Comparison of ENCODE assay signal across 7 cellular contexts in genomic region chr17:7579839-7580630, GRCh38. TPM values are rescaled to one million over a fixed set of nuclear protein-coding genes. Genes with fewer than 3 reads are reported as not detected.
DNase-seq lines count a peak whose midpoint lies in the region; ATAC-seq and TF ChIP-seq lines count a peak whose summit lies in the region.

No MANE protein-coding gene starts in this region.

- H4K20me1 ChIP-seq in fibroblast of lung (ENCODE audit: control insufficient read depth, extremely low read depth, insufficient read depth, low read length) = peaks cover 6% of the 10 kb centered on the region

- no peak overlapping the region for H3K4me3 ChIP-seq in H7 (ENCODE audit: insufficient read depth, low read depth, low read length)
- peak overlapping the region in 2 of 4 experiments; percentile 9 to 46 for H3K4me3 ChIP-seq in fibroblast of lung (replicated peaks in 1 of 4; ENCODE audit: control extremely low read depth in 1 of 4, insufficient read depth in 1 of 4, low read depth in 3 of 4, low read length in 4 of 4)

- TF ChIP-seq CTCF in fibroblast of lung (conservative IDR thresholded peaks at IDR 0.05 in 1 of 2, IDR thresholded peaks at IDR 0.05 in 1 of 2; ENCODE audit: low read depth in 1 of 2, low read length in 2 of 2) = no peak

- peak overlapping the region; percentile 84 for H3K27ac ChIP-seq in fibroblast of lung (ENCODE audit: insufficient read depth, low read length)

- ATAC-seq in SK-N-SH treated with all-trans-retinoic acid at 6 μM for 48 hours (peak; percentile 2), HG03457 (IDR thresholded peaks at IDR 0.05; ENCODE audit: unreplicated experiment) (no peak)

- H3K9ac ChIP-seq in fibroblast of lung (ENCODE audit: insufficient read depth, low read length) = no peak overlapping the region

- peaks cover 61% of the 10 kb centered on the region for H3K79me2 ChIP-seq in fibroblast of lung (ENCODE audit: control insufficient read depth, insufficient read depth, low read length)

- peaks cover 34% of the 10 kb centered on the region for H3K36me3 ChIP-seq in H7 (replicated peaks; ENCODE audit: control insufficient read depth, insufficient read depth, low read length)
- H3K36me3 ChIP-seq in fibroblast of lung (ENCODE audit: control insufficient read depth, insufficient read depth, low read length) = peaks cover 37% of the 10 kb centered on the region

- H2AFZ ChIP-seq in fibroblast of lung (ENCODE audit: low read length) = no peak overlapping the region

- H3K27me3 ChIP-seq in H7 (ENCODE audit: control insufficient read depth, insufficient read depth, low read length) (no peaks in the 10 kb centered on the region), fibroblast of lung (ENCODE audit: control insufficient read depth, insufficient read depth, low read length) (no peaks in the 10 kb centered on the region)

- no peaks in the 10 kb centered on the region for H3K9me3 ChIP-seq in fibroblast of lung (ENCODE audit: control insufficient read depth, insufficient read depth, low read depth, low read length)

- peak overlapping the region; percentile 28 for H3K4me2 ChIP-seq in fibroblast of lung (ENCODE audit: extremely low read depth, insufficient read depth, low read length)

- peaks cover 41% of the 10 kb centered on the region for H3K4me1 ChIP-seq in fibroblast of lung (ENCODE audit: control insufficient read depth, extremely low read depth, insufficient read depth, low read length)

- peak; percentile 44 for DNase-seq in H7
- no peak for DNase-seq in fibroblast of lung (ENCODE audit: low read depth in 2 of 2)
- peak; percentile 43 for DNase-seq in stimulated activated CD4-positive, alpha-beta T cell treated with anti-CD3 and anti-CD28 coated beads, Interleukin-4, amount 100 ng/mL, for 24 hours
- no peak for DNase-seq in NCI-H748 treated with DMSO at 0.1 percent for 48 hours (lab: John Stamatoyannopoulos, UW)
- DNase-seq in NCI-H526 (lab: John Stamatoyannopoulos, UW) = no peak

TF ChIP-seq in SK-N-SH treated with all-trans-retinoic acid at 6 μM for 48 hours, 23 proteins besides CTCF, POLR2A, EP300 and RAD21:
- TF ChIP-seq TSHZ2 (CRISPR knock-in tag; IDR thresholded peaks at IDR 0.05) = no peak
- TF ChIP-seq ZFP3 (CRISPR knock-in tag; IDR thresholded peaks at IDR 0.05) = no peak
- TF ChIP-seq, protein P1, sequence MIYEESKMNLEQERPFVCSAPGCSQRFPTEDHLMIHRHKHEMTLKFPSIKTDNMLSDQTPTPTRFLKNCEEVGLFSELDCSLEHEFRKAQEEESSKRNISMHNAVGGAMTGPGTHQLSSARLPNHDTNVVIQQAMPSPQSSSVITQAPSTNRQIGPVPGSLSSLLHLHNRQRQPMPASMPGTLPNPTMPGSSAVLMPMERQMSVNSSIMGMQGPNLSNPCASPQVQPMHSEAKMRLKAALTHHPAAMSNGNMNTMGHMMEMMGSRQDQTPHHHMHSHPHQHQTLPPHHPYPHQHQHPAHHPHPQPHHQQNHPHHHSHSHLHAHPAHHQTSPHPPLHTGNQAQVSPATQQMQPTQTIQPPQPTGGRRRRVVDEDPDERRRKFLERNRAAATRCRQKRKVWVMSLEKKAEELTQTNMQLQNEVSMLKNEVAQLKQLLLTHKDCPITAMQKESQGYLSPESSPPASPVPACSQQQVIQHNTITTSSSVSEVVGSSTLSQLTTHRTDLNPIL (CRISPR knock-in tag; IDR thresholded peaks at IDR 0.05; ENCODE audit: low read depth) = no peak

RNA-seq across cellular contexts. Expression of gene CD68, which starts 0.6 kb away (rescaled TPM):
- total RNA-seq in H7 (2014; rRNA removed; shearing (Covaris generic)) = 0.22 and 0.55 TPM in 2 replicates
- total RNA-seq in fibroblast of lung = 16.2 and 29.4 TPM in 2 replicates
- 90.4 and 250 TPM in 2 replicates for polyA plus RNA-seq in fibroblast of lung
- 82.0 and 162 TPM in 2 replicates for polyA plus RNA-seq in fibroblast of lung (2012)
- 178 and 296 TPM in 2 replicates for polyA minus RNA-seq in fibroblast of lung (ENCODE audit: low replicate concordance)

RNA-seq across cellular contexts. Expression of gene MPDU1, which starts 3.6 kb away (rescaled TPM):
- total RNA-seq in H7 (2014; rRNA removed; shearing (Covaris generic)) = 111 and 146 TPM in 2 replicates
- 29.5 and 51.9 TPM in 2 replicates for total RNA-seq in fibroblast of lung
- 107 and 172 TPM in 2 replicates for polyA plus RNA-seq in fibroblast of lung
- polyA plus RNA-seq in fibroblast of lung (2012) = 69.8 and 100 TPM in 2 replicates
- polyA minus RNA-seq in fibroblast of lung (ENCODE audit: low replicate concordance) = 214 and 261 TPM in 2 replicates

RNA-seq across cellular contexts. Expression of gene SOX15, which starts 9.9 kb away (rescaled TPM):
- 33.8 and 44.0 TPM in 2 replicates for total RNA-seq in H7 (2014; rRNA removed; shearing (Covaris generic))
- under 0.01 and 0.50 TPM in 2 replicates for total RNA-seq in fibroblast of lung
- 0.36 and 0.78 TPM in 2 replicates for polyA plus RNA-seq in fibroblast of lung
- polyA plus RNA-seq in fibroblast of lung (2012) = 0.64 and 3.4 TPM in 2 replicates
- 2.5 TPM in 1 of 2 replicates, not detected in the other for polyA minus RNA-seq in fibroblast of lung (ENCODE audit: low replicate concordance)

RNA-seq across cellular contexts. Expression of gene SENP3, which starts 18.3 kb away (rescaled TPM):
- 137 and 203 TPM in 2 replicates for total RNA-seq in H7 (2014; rRNA removed; shearing (Covaris generic))
- 65.5 and 66.2 TPM in 2 replicates for total RNA-seq in fibroblast of lung
- polyA plus RNA-seq in fibroblast of lung = 67.6 and 118 TPM in 2 replicates
- polyA plus RNA-seq in fibroblast of lung (2012) = 35.6 and 48.8 TPM in 2 replicates
- 76.0 and 122 TPM in 2 replicates for polyA minus RNA-seq in fibroblast of lung (ENCODE audit: low replicate concordance)

RNA-seq across cellular contexts. Expression of gene TNFSF13, which starts 21.5 kb away (rescaled TPM):
- 0.94 and 1.7 TPM in 2 replicates for total RNA-seq in H7 (2014; rRNA removed; shearing (Covaris generic))
- 1.5 and 2.0 TPM in 2 replicates for total RNA-seq in fibroblast of lung
- 2.5 and 2.8 TPM in 2 replicates for polyA plus RNA-seq in fibroblast of lung
- polyA plus RNA-seq in fibroblast of lung (2012) = 2.7 and 3.6 TPM in 2 replicates
- 1.3 and 7.3 TPM in 2 replicates for polyA minus RNA-seq in fibroblast of lung (ENCODE audit: low replicate concordance)

Comparison
In these comparisons a context has a peak if more than half of its experiments do, and no peak if none do; other contexts are left out.
1. DNase-seq: peak in H7 (single experiment) and stimulated activated CD4-positive, alpha-beta T cell treated with anti-CD3 and anti-CD28 coated beads, Interleukin-4, amount 100 ng/mL, for 24 hours (single experiment); none in fibroblast of lung (0 of 2), NCI-H748 treated with DMSO at 0.1 percent for 48 hours (single experiment) and NCI-H526 (0 of 2).
2. RNA of gene CD68, which starts 0.6 kb away (total RNA-seq): 16.2 to 29.4 TPM in fibroblast of lung; 0.22 to 0.55 TPM in H7; every median in the first group is over 10 times any median in the second.
3. RNA of gene SOX15, which starts 9.9 kb away (total RNA-seq): 33.8 to 44.0 TPM in H7; under 0.01 to 0.50 TPM in fibroblast of lung; every median in the first group is over 10 times any median in the second.